In the genomic region with DNA sequence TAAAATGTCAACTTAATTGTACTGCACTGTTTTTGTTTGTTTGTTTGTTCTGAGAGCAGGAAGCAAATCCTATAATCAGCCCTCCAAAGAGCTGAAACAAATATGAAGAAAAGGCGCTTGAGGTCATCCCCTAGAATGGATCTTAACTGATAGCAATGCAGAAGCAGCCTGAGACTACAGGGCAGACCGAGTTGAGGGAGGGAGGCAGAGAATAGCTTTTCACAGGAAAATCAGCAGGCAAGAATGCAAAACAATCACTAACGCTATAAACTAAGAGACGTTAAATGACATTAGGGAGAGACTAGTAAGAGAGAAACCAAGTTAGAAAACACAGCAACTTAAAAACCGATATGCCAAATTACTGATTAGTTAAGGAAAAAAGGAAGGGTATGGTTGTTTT, we compare ENCODE assay signal across 16 cellular contexts. TPM values are rescaled to one million over a fixed set of nuclear protein-coding genes. Genes with fewer than 3 reads are reported as not detected.
A peak's percentile ranks its signal among the peaks of the same experiment; 100 is the strongest.
DNase-seq lines count a peak whose midpoint lies in the region; FAIRE-seq and TF ChIP-seq lines count a peak whose summit lies in the region.
"Had no signal": no experiment of that assay in that cellular context is flagged by ENCODE, and none has a peak within 500 bp of the region (broad histone marks: within the 10 kb centered on the region; RNA-seq: fewer than 3 reads in every experiment).

No MANE protein-coding gene starts in this region.

- peaks cover 75% of the 10 kb centered on the region for H3K79me2 ChIP-seq in mammary epithelial cell (ENCODE audit: insufficient read depth, low read length)
- peaks cover 91% of the 10 kb centered on the region for H3K79me2 ChIP-seq in astrocyte (ENCODE audit: insufficient read depth, low read length)

- WGBS in mammary epithelial cell (ENCODE audit: low coverage, missing lambda C conversion rate) = 93% methylated on average over 5 of the region's 5 CpGs
- 56% methylated on average over 5 of the region's 5 CpGs for WGBS in suprapubic skin

- H3K9me3 Mint-ChIP-seq in astrocyte (ENCODE audit: unreplicated experiment) = no peaks in the 10 kb centered on the region
- H3K9me3 Mint-ChIP-seq in activated CD4-positive, alpha-beta T cell treated with anti-CD3 and anti-CD28 coated beads, Interleukin-2, amount 10 ng/mL, durations not matched to agents 24 days and 14 days = no peaks in the 10 kb centered on the region
- H3K9me3 Mint-ChIP-seq: activated naive CD4-positive, alpha-beta T cell treated with anti-CD3 and anti-CD28 coated beads, Interleukin-2, amount 10 ng/mL, durations not matched to agents 7 days and 5 days; naive thymus-derived CD8-positive, alpha-beta T cell had no signal

- H3K9ac ChIP-seq in mammary epithelial cell (ENCODE audit: insufficient read depth, low read length) (no peak overlapping the region), astrocyte (ENCODE audit: low read length) (peak overlapping the region; percentile 36)

- no peak overlapping the region for H3K4me3 ChIP-seq in breast epithelium
- no peak overlapping the region for H3K4me3 ChIP-seq in mammary epithelial cell (replicated peaks in 1 of 3; ENCODE audit: insufficient read depth in 1 of 3, low read depth in 2 of 3, low read length in 3 of 3)
- no peak overlapping the region for H3K4me3 ChIP-seq in astrocyte (ENCODE audit: insufficient read depth, low read depth, low read length)
- H3K4me3 ChIP-seq in suprapubic skin = no peak overlapping the region
- H3K4me3 ChIP-seq: upper lobe of right lung had no signal

- intact Hi-C loops in breast epithelium (cut with DNase I; ENCODE audit: low total_unique reads) = loop anchor here (2.0 kb wide), 1 partner anchor 66 kb away; no protein-coding TSS in a partner anchor
- intact Hi-C loops in mammary epithelial cell (cut with micrococcal nuclease) = no loop called here
- intact Hi-C loops in activated CD4-positive, alpha-beta T cell treated with anti-CD3 and anti-CD28 coated beads, Interleukin-2, amount 10 ng/mL, durations not matched to agents 24 days and 14 days (cut with micrococcal nuclease) = loop anchor here (5.0 to 10.0 kb wide), 4 partner anchors 211 to 754 kb away; a partner anchor contains a TSS

- H4K20me1 ChIP-seq in mammary epithelial cell (ENCODE audit: insufficient read depth, low read length) (no peaks in the 10 kb centered on the region), astrocyte (ENCODE audit: insufficient read depth, low read length) (peaks cover 21% of the 10 kb centered on the region)

- no peaks in the 10 kb centered on the region for H3K27me3 Mint-ChIP-seq in astrocyte (ENCODE audit: low read depth, unreplicated experiment)
- H3K27me3 Mint-ChIP-seq in activated CD4-positive, alpha-beta T cell treated with anti-CD3 and anti-CD28 coated beads, Interleukin-2, amount 10 ng/mL, durations not matched to agents 24 days and 14 days = no peaks in the 10 kb centered on the region
- H3K27me3 Mint-ChIP-seq: activated CD8-positive, alpha-beta memory T cell treated with anti-CD3 and anti-CD28 coated beads, Interleukin-2, amount 10 ng/mL, durations not matched to agents 7 days and 5 days; activated naive CD4-positive, alpha-beta T cell treated with anti-CD3 and anti-CD28 coated beads, Interleukin-2, amount 10 ng/mL, durations not matched to agents 7 days and 5 days; naive thymus-derived CD8-positive, alpha-beta T cell had no signal

- TF ChIP-seq CTCF in breast epithelium (IDR thresholded peaks at IDR 0.05) (no peak), mammary epithelial cell (conservative IDR thresholded peaks at IDR 0.05 in 1 of 2, IDR thresholded peaks at IDR 0.05 in 1 of 2; ENCODE audit: extremely low read depth in 1 of 2, insufficient read depth in 1 of 2, low read depth in 1 of 2, low read length in 2 of 2) (no peak), astrocyte (IDR thresholded peaks at IDR 0.05; ENCODE audit: insufficient read depth, low read depth, low read length) (no peak), suprapubic skin (IDR thresholded peaks at IDR 0.05) (no peak)

- H3K4me1 ChIP-seq in breast epithelium (peaks cover 0 to 6% of the 10 kb centered on the region in 2 donors), mammary epithelial cell (ENCODE audit: insufficient read depth, low read length) (peaks cover 17% of the 10 kb centered on the region), astrocyte (ENCODE audit: insufficient read depth, low read length) (peaks cover 30% of the 10 kb centered on the region), suprapubic skin (peaks cover 42% of the 10 kb centered on the region)

- no peak for TF ChIP-seq EP300 in suprapubic skin (IDR thresholded peaks at IDR 0.05)

- in situ Hi-C loops in mammary epithelial cell (cut with MboI; ENCODE audit: low sequenced_read_pairs in 2 of 2) = no loop called here

- CTCF ChIA-PET in mammary epithelial cell (lab: Charles Lee; ENCODE audit: low non-redundant PET) = no interaction called here

- no peak overlapping the region for H3K4me2 ChIP-seq in mammary epithelial cell (ENCODE audit: insufficient read depth, low read depth, low read length)
- H3K4me2 ChIP-seq in astrocyte (ENCODE audit: low read length) = peak overlapping the region; percentile 64

- no peaks in the 10 kb centered on the region for H3K36me3 Mint-ChIP-seq in astrocyte (ENCODE audit: low read depth, unreplicated experiment)
- H3K36me3 Mint-ChIP-seq in activated CD4-positive, alpha-beta T cell treated with anti-CD3 and anti-CD28 coated beads, Interleukin-2, amount 10 ng/mL, durations not matched to agents 24 days and 14 days (ENCODE audit: low read depth) = no peaks in the 10 kb centered on the region
- H3K36me3 Mint-ChIP-seq: naive thymus-derived CD8-positive, alpha-beta T cell had no signal

- DNase-seq in breast epithelium (ENCODE audit: low spot score in 2 of 2) (no peak), mammary epithelial cell (no peak), astrocyte (ENCODE audit: low read depth) (no peak), iris pigment epithelial cell (ENCODE audit: low read depth) (peak; percentile 24), suprapubic skin (ENCODE audit: low spot score in 2 of 2) (no peak), NCI-H1436 (lab: John Stamatoyannopoulos, UW) (no peak)
- no peak for DNase-seq in activated CD4-positive, alpha-beta T cell treated with anti-CD3 and anti-CD28 coated beads, Interleukin-2, amount 10 ng/mL, durations not matched to agents 24 days and 14 days
- DNase-seq in stimulated activated CD4-positive, alpha-beta T cell treated with anti-CD3 and anti-CD28 coated beads, Interleukin-1b, Interleukin-23, amount 100 ng/mL, for 48 hours = no peak
- DNase-seq: activated CD8-positive, alpha-beta memory T cell treated with anti-CD3 and anti-CD28 coated beads, Interleukin-2, amount 10 ng/mL, durations not matched to agents 7 days and 5 days; activated naive CD4-positive, alpha-beta T cell treated with anti-CD3 and anti-CD28 coated beads, Interleukin-2, amount 10 ng/mL, durations not matched to agents 7 days and 5 days; GF-D8; naive thymus-derived CD8-positive, alpha-beta T cell; NK-92 treated with Interleukin-12 subunit alpha and Interleukin-12 subunit beta, amount 100 ng/mL, for 24 hours; SIG-M5; stimulated activated CD4-positive, alpha-beta T cell treated with anti-CD3 and anti-CD28 coated beads, Interleukin-2, amount 100 ng/mL, for 48 hours; upper lobe of right lung had no signal

- H3K36me3 ChIP-seq in breast epithelium = no peaks in the 10 kb centered on the region
- no peaks in the 10 kb centered on the region for H3K36me3 ChIP-seq in mammary epithelial cell (ENCODE audit: insufficient read depth, low read length)
- no peaks in the 10 kb centered on the region for H3K36me3 ChIP-seq in astrocyte (ENCODE audit: insufficient read depth, low read length)
- H3K36me3 ChIP-seq in suprapubic skin = no peaks in the 10 kb centered on the region
- H3K36me3 ChIP-seq: upper lobe of right lung had no signal

- FAIRE-seq in astrocyte (lab: Jason Lieb, UNC) = peak; percentile 5

- dilution Hi-C loops in mammary epithelial cell (cut with HindIII; ENCODE audit: low sequenced_read_pairs) = loop anchor here (25.0 kb wide), 1 partner anchor 381 kb away; a partner anchor contains a TSS

- no peak overlapping the region for H3K4me3 Mint-ChIP-seq in astrocyte (ENCODE audit: unreplicated experiment)
- H3K4me3 Mint-ChIP-seq in activated CD4-positive, alpha-beta T cell treated with anti-CD3 and anti-CD28 coated beads, Interleukin-2, amount 10 ng/mL, durations not matched to agents 24 days and 14 days = no peak overlapping the region
- H3K4me3 Mint-ChIP-seq: activated CD8-positive, alpha-beta memory T cell treated with anti-CD3 and anti-CD28 coated beads, Interleukin-2, amount 10 ng/mL, durations not matched to agents 7 days and 5 days; activated naive CD4-positive, alpha-beta T cell treated with anti-CD3 and anti-CD28 coated beads, Interleukin-2, amount 10 ng/mL, durations not matched to agents 7 days and 5 days; naive thymus-derived CD8-positive, alpha-beta T cell had no signal

- no peak overlapping the region for H3K27ac Mint-ChIP-seq in astrocyte (ENCODE audit: unreplicated experiment)
- no peak overlapping the region for H3K27ac Mint-ChIP-seq in activated CD4-positive, alpha-beta T cell treated with anti-CD3 and anti-CD28 coated beads, Interleukin-2, amount 10 ng/mL, durations not matched to agents 24 days and 14 days
- H3K27ac Mint-ChIP-seq: activated CD8-positive, alpha-beta memory T cell treated with anti-CD3 and anti-CD28 coated beads, Interleukin-2, amount 10 ng/mL, durations not matched to agents 7 days and 5 days; activated naive CD4-positive, alpha-beta T cell treated with anti-CD3 and anti-CD28 coated beads, Interleukin-2, amount 10 ng/mL, durations not matched to agents 7 days and 5 days had no signal

- H3K27ac ChIP-seq in breast epithelium (peak overlapping the region; percentile 23 to 28), mammary epithelial cell (ENCODE audit: insufficient read depth, low read depth, low read length) (no peak overlapping the region), astrocyte (ENCODE audit: low read depth, low read length) (peak overlapping the region; percentile 2), suprapubic skin (peak overlapping the region; percentile 1)
- H3K27ac ChIP-seq: upper lobe of right lung had no signal

- H3K4me1 Mint-ChIP-seq in astrocyte (ENCODE audit: low read depth, unreplicated experiment) = peaks cover 12% of the 10 kb centered on the region
- peaks cover 11% of the 10 kb centered on the region for H3K4me1 Mint-ChIP-seq in activated CD4-positive, alpha-beta T cell treated with anti-CD3 and anti-CD28 coated beads, Interleukin-2, amount 10 ng/mL, durations not matched to agents 24 days and 14 days

- no peaks in the 10 kb centered on the region for H3K27me3 ChIP-seq in breast epithelium
- no peaks in the 10 kb centered on the region for H3K27me3 ChIP-seq in mammary epithelial cell (ENCODE audit: insufficient read depth, low read length)
- no peaks in the 10 kb centered on the region for H3K27me3 ChIP-seq in astrocyte (ENCODE audit: insufficient read depth, low read length)
- no peaks in the 10 kb centered on the region for H3K27me3 ChIP-seq in suprapubic skin
- H3K27me3 ChIP-seq: upper lobe of right lung had no signal

- no peak overlapping the region for H2AFZ ChIP-seq in mammary epithelial cell (ENCODE audit: low read depth, low read length)
- H2AFZ ChIP-seq in astrocyte (ENCODE audit: low read depth, low read length) = no peak overlapping the region

- TF ChIP-seq POLR2A in breast epithelium (IDR thresholded peaks at IDR 0.05) (no peak), suprapubic skin (IDR thresholded peaks at IDR 0.05) (no peak)

- H3K9me3 ChIP-seq in breast epithelium (no peaks in the 10 kb centered on the region), mammary epithelial cell (replicated peaks; ENCODE audit: insufficient read depth, low read length) (no peaks in the 10 kb centered on the region), astrocyte (ENCODE audit: insufficient read depth, low read depth, low read length) (no peaks in the 10 kb centered on the region), suprapubic skin (no peaks in the 10 kb centered on the region)
- H3K9me3 ChIP-seq: upper lobe of right lung had no signal

- BruUV-seq in mammary epithelial cell (replicated peaks; lab: Mats Ljungman, UMichigan) = no TSS peak

RNA-seq across cellular contexts. Expression of a gene that starts 37.2 kb away (rescaled TPM):
- 10 to 100 TPM; 34.9 to 60.9 (median 46.5) TPM for total RNA-seq in breast epithelium
- 10 to 100 TPM; 51.5 to 61.2 TPM for total RNA-seq in mammary epithelial cell
- polyA plus RNA-seq in mammary epithelial cell = 52.5 TPM
- 77.7 TPM for polyA minus RNA-seq in mammary epithelial cell
- 124 and 127 TPM in 2 replicates for total RNA-seq in astrocyte
- 10 to 100 TPM; 46.2 to 96.5 (median 62.6) TPM for total RNA-seq in suprapubic skin
- total RNA-seq in activated CD4-positive, alpha-beta T cell treated with anti-CD3 and anti-CD28 coated beads, Interleukin-2, amount 10 ng/mL, durations not matched to agents 24 days and 14 days = 47.0 and 50.8 TPM in 2 replicates
